In the genomic region with DNA sequence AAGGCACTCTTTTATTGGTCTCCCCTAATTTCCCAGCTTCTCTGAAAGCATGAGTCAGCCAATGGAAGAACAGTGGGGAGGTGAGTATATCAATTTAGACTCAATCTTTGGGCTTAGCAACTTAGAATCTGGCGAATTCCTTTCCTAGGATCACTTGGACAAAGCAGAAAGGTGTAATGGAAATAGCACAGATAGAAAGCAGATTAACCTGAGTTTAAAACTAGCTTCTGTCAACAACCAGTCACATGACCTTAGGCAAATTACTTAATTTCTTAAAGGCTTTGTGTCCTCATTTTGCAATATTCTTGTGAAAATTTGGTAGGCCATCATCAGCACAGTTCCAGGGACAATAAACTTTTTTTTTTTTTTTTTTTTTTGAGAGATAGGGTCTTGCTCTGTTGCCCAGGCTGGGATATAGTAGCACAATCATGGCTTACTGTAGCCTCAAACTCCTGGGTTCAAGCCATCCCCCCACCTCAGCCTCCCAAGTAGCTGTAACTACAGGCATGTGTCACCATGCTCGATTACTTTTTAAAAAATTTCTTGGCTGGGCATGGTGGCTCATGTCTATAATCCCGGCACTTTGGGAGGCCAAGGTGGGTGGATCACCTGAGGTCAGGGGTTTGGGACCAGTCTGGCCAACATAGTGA, we compare ENCODE assay signal across 16 cellular contexts. TPM values are rescaled to one million over a fixed set of nuclear protein-coding genes. Genes with fewer than 3 reads are reported as not detected.
DNase-seq lines count a peak whose midpoint lies in the region; ATAC-seq, FAIRE-seq and TF ChIP-seq lines count a peak whose summit lies in the region.
"Had no signal": no experiment of that assay in that cellular context is flagged by ENCODE, and none has a peak within 500 bp of the region (broad histone marks: within the 10 kb centered on the region; RNA-seq: fewer than 3 reads in every experiment).

No MANE protein-coding gene starts in this region.

- no peak for TF ChIP-seq RAD21 in H1 (IDR thresholded peaks at IDR 0.05 in 1 of 2, conservative IDR thresholded peaks at IDR 0.05 in 1 of 2; ENCODE audit: low read depth in 2 of 2, low read length in 2 of 2)

- TF ChIP-seq CTCF in OCI-LY3 (IDR thresholded peaks at IDR 0.05; ENCODE audit: low read depth, low read length) = no peak
- TF ChIP-seq CTCF in H1 (IDR thresholded peaks at IDR 0.05; ENCODE audit: control extremely low read depth in 1 of 3, insufficient read depth in 1 of 3, low read depth in 1 of 3, low read length in 3 of 3) = no peak

- no peaks in the 10 kb centered on the region for H3K23me2 ChIP-seq in H1 (ENCODE audit: low read depth, low read length)

- H3K23ac ChIP-seq in H1 (ENCODE audit: insufficient read length) (no peak overlapping the region), trophoblast cell (ENCODE audit: low read length) (no peak overlapping the region)

- no peak overlapping the region for H3K14ac ChIP-seq in H1 (ENCODE audit: insufficient read length)
- H3K14ac ChIP-seq in trophoblast cell (ENCODE audit: low read length) = no peak overlapping the region

- no peak for FAIRE-seq in H1 (lab: Jason Lieb, UNC)

- H3K27ac Mint-ChIP-seq in activated CD4-positive, alpha-beta T cell treated with anti-CD3 and anti-CD28 coated beads, Interleukin-2, amount 10 ng/mL, durations not matched to agents 24 days and 14 days = no peak overlapping the region

- H3K18ac ChIP-seq in H1 (ENCODE audit: extremely low read depth, low read length) (no peak overlapping the region), trophoblast cell (ENCODE audit: low read length) (no peak overlapping the region)

- H2AFZ ChIP-seq in OCI-LY3 (ENCODE audit: low read depth, low read length) = no peak overlapping the region
- H2AFZ ChIP-seq in H1 (ENCODE audit: low read length) = peak overlapping the region; percentile 70; the same call in 1 of the 2 replicates
- no peak overlapping the region for H2AFZ ChIP-seq in trophoblast cell (ENCODE audit: insufficient read depth, low read length, poor library complexity)

- no peak overlapping the region; the same call in 1 of the 2 replicates for H4K8ac ChIP-seq in H1 (ENCODE audit: extremely low read depth, insufficient read depth, low read length)
- no peak overlapping the region for H4K8ac ChIP-seq in trophoblast cell (ENCODE audit: low read depth, low read length)

- H3K4me1 ChIP-seq in OCI-LY3 (ENCODE audit: low read length) (peaks cover 30% of the 10 kb centered on the region), H1 (replicated peaks in 1 of 4; ENCODE audit: control insufficient read depth in 3 of 4, insufficient read depth in 4 of 4, low read length in 3 of 4) (no peaks in the 10 kb centered on the region), trophoblast cell (ENCODE audit: control insufficient read depth in 1 of 2, insufficient read depth in 2 of 2, low read length in 2 of 2) (no peaks in the 10 kb centered on the region)

- H3K79me2 ChIP-seq in OCI-LY3 (ENCODE audit: low read length) (no peaks in the 10 kb centered on the region), H1 (ENCODE audit: control insufficient read depth in 1 of 2, insufficient read depth in 2 of 2, low read length in 2 of 2) (no peaks in the 10 kb centered on the region), trophoblast cell (ENCODE audit: control insufficient read depth, insufficient read depth, low read length, poor library complexity) (no peaks in the 10 kb centered on the region)

- H3K27ac ChIP-seq in OCI-LY3 (ENCODE audit: low read length) (no peak overlapping the region), H1 (ENCODE audit: low read depth, low read length) (no peak overlapping the region), trophoblast cell (ENCODE audit: low read depth, low read length) (no peak overlapping the region)
- H3K27ac ChIP-seq: esophagus muscularis mucosa had no signal

- POLR2A ChIA-PET in H1 (lab: Charles Lee; ENCODE audit: partially characterized antibody) = no interaction called here

- H2BK5ac ChIP-seq in H1 (ENCODE audit: low read depth, low read length) (no peak overlapping the region), trophoblast cell (ENCODE audit: low read depth, low read length, poor library complexity) (no peak overlapping the region)

- peak overlapping the region; percentile 82 for H3K4me3 Mint-ChIP-seq in activated CD4-positive, alpha-beta T cell treated with anti-CD3 and anti-CD28 coated beads, Interleukin-2, amount 10 ng/mL, durations not matched to agents 24 days and 14 days

- H3K4me3 ChIP-seq in OCI-LY3 (ENCODE audit: low read length) = no peak overlapping the region
- H3K4me3 ChIP-seq in H1 (ENCODE audit: extremely low read depth in 1 of 4, insufficient read depth in 2 of 4, low read depth in 3 of 4, low read length in 4 of 4) = no peak overlapping the region
- no peak overlapping the region for H3K4me3 ChIP-seq in trophoblast cell (ENCODE audit: low read depth, low read length)

- CTCF ChIA-PET in H1 (lab: Charles Lee; ENCODE audit: partially characterized antibody) = interaction anchor here (0.6 to 1.6 kb wide), 5 partner anchors 11 to 40 kb away, joined by 3 to 6 read pairs (median 3); no protein-coding TSS in a partner anchor

- H2AK5ac ChIP-seq in H1 (ENCODE audit: low read depth, low read length) (no peak overlapping the region), trophoblast cell (ENCODE audit: low read length) (no peak overlapping the region)

- intact Hi-C loops in activated CD4-positive, alpha-beta T cell treated with anti-CD3 and anti-CD28 coated beads, Interleukin-2, amount 10 ng/mL, durations not matched to agents 24 days and 14 days (cut with micrococcal nuclease) = loop anchor here (2.0 to 5.0 kb wide), 2 partner anchors 41 to 119 kb away; partner anchors contain the start of gene PCF11

- peaks cover 3% of the 10 kb centered on the region for H3K27me3 Mint-ChIP-seq in activated CD4-positive, alpha-beta T cell treated with anti-CD3 and anti-CD28 coated beads, Interleukin-2, amount 10 ng/mL, durations not matched to agents 24 days and 14 days

- H4K20me1 ChIP-seq in OCI-LY3 (ENCODE audit: insufficient read depth, low read length) = no peaks in the 10 kb centered on the region
- H4K20me1 ChIP-seq in H1 (replicated peaks in 1 of 2; ENCODE audit: control insufficient read depth in 1 of 2, insufficient read depth in 2 of 2, low read length in 2 of 2) = no peaks in the 10 kb centered on the region

- no peaks in the 10 kb centered on the region for H3K79me1 ChIP-seq in H1 (ENCODE audit: low read depth, low read length)
- no peaks in the 10 kb centered on the region for H3K79me1 ChIP-seq in trophoblast cell (ENCODE audit: low read length)

- TF ChIP-seq POLR2A in H1 (IDR thresholded peaks at IDR 0.05; ENCODE audit: control extremely low read depth in 1 of 2, low read depth in 2 of 2, low read length in 2 of 2) = no peak

- no peak overlapping the region for H4K12ac ChIP-seq in trophoblast cell (ENCODE audit: low read depth, low read length)

- H3K36me3 Mint-ChIP-seq in activated CD4-positive, alpha-beta T cell treated with anti-CD3 and anti-CD28 coated beads, Interleukin-2, amount 10 ng/mL, durations not matched to agents 24 days and 14 days (ENCODE audit: low read depth) = no peaks in the 10 kb centered on the region

- H4K5ac ChIP-seq in H1 (ENCODE audit: insufficient read length, low read depth, low read length) = no peak overlapping the region

- H3K4ac ChIP-seq in H1 (replicated peaks; ENCODE audit: insufficient read length, low read depth, low read length) (no peak overlapping the region), trophoblast cell (ENCODE audit: low read depth, low read length) (no peak overlapping the region)

- no peak overlapping the region for H3K56ac ChIP-seq in H1 (replicated peaks; ENCODE audit: insufficient read length, low read depth, low read length)

- no peaks in the 10 kb centered on the region for H3K27me3 ChIP-seq in OCI-LY3 (ENCODE audit: low read depth, low read length)
- H3K27me3 ChIP-seq in H1 (replicated peaks in 1 of 4; ENCODE audit: control insufficient read depth in 3 of 4, extremely low read depth in 1 of 4, insufficient read depth in 3 of 4, low read length in 3 of 4) = no peaks in the 10 kb centered on the region
- H3K27me3 ChIP-seq in trophoblast cell (ENCODE audit: insufficient read depth, low read length) = no peaks in the 10 kb centered on the region
- H3K27me3 ChIP-seq: esophagus muscularis mucosa, Peyer's patch, transverse colon had no signal

- H4K91ac ChIP-seq in H1 (replicated peaks; ENCODE audit: insufficient read length, low read length) = no peak overlapping the region
- H4K91ac ChIP-seq in trophoblast cell (ENCODE audit: low read depth, low read length) = peak overlapping the region; percentile 14

- H3K9ac ChIP-seq in OCI-LY3 (ENCODE audit: low read length) (no peak overlapping the region), H1 (replicated peaks in 1 of 4; ENCODE audit: extremely low read depth in 1 of 4, low read depth in 3 of 4, low read length in 3 of 4) (no peak overlapping the region), trophoblast cell (ENCODE audit: low read length) (no peak overlapping the region)

- DNase-seq in activated CD4-positive, alpha-beta T cell treated with anti-CD3 and anti-CD28 coated beads, Interleukin-2, amount 10 ng/mL, durations not matched to agents 24 days and 14 days = no peak
- no peak for DNase-seq in activated CD4-positive, alpha-beta T cell treated with anti-CD3 and anti-CD28 coated beads, Interleukin-2, amount 50 U/mL, for 1 hour
- DNase-seq in H1 (ENCODE audit: low read depth in 1 of 2, low spot score in 2 of 2) = no peak
- DNase-seq in trophoblast cell = no peak
- DNase-seq in NCI-H2107 treated with DMSO at 0.1 percent for 48 hours (lab: John Stamatoyannopoulos, UW; ENCODE audit: unreplicated experiment) = no peak
- DNase-seq: activated CD4-positive, alpha-beta T cell treated with anti-CD3 and anti-CD28 coated beads for 1 hour; hypothalamus; left ventricle myocardium superior; NCI-H446 treated with DMSO at 0.1 percent for 48 hours; occipital lobe; Peyer's patch had no signal

- H3K4me2 ChIP-seq in OCI-LY3 (ENCODE audit: low read length) (peak overlapping the region; percentile 49), H1 (ENCODE audit: insufficient read depth in 1 of 2, low read depth in 2 of 2, low read length in 2 of 2) (no peak overlapping the region), trophoblast cell (ENCODE audit: low read length) (no peak overlapping the region)

- no peak overlapping the region for H2BK15ac ChIP-seq in H1 (ENCODE audit: low read length)

- peaks cover 22% of the 10 kb centered on the region for H3K4me1 Mint-ChIP-seq in activated CD4-positive, alpha-beta T cell treated with anti-CD3 and anti-CD28 coated beads, Interleukin-2, amount 10 ng/mL, durations not matched to agents 24 days and 14 days

- H3K9me3 Mint-ChIP-seq in activated CD4-positive, alpha-beta T cell treated with anti-CD3 and anti-CD28 coated beads, Interleukin-2, amount 10 ng/mL, durations not matched to agents 24 days and 14 days = no peaks in the 10 kb centered on the region

- ATAC-seq in GM21447 (IDR thresholded peaks at IDR 0.05; ENCODE audit: unreplicated experiment) = no peak
- no peak for ATAC-seq in GM21367 (IDR thresholded peaks at IDR 0.05; ENCODE audit: unreplicated experiment)
- ATAC-seq: left ventricle myocardium superior had no signal

- H3K9me3 ChIP-seq in OCI-LY3 (ENCODE audit: insufficient read depth, low read length) (no peaks in the 10 kb centered on the region), H1 (ENCODE audit: insufficient read depth in 2 of 2, low read depth in 1 of 2, low read length in 1 of 2) (no peaks in the 10 kb centered on the region), trophoblast cell (ENCODE audit: insufficient read depth, low read depth, low read length) (no peaks in the 10 kb centered on the region)
- H3K9me3 ChIP-seq: esophagus muscularis mucosa, Peyer's patch, transverse colon had no signal

- no peak overlapping the region for H2BK20ac ChIP-seq in H1 (ENCODE audit: low read length)

- TF ChIP-seq EP300 in H1 (IDR thresholded peaks at IDR 0.05; ENCODE audit: borderline replicate concordance in 1 of 2, low read depth in 2 of 2, low read length in 2 of 2) = no peak

- WGBS in H1 (ENCODE audit: extremely low coverage in 1 of 2, insufficient coverage in 1 of 2, insufficient read length in 1 of 2, insufficient replicate concordance in 2 of 2, low coverage in 1 of 2, low lambda C conversion rate in 2 of 2, missing lambda C conversion rate in 1 of 2), 2 experiments = 88% methylated on average over 3 of the region's 3 CpGs; no CpG with 5 or more reads in 1 of the 2 experiments
- WGBS in trophoblast cell (ENCODE audit: extremely low coverage, insufficient coverage, insufficient read length) = no CpG with 5 or more reads among the region's 3 CpGs

- H2BK12ac ChIP-seq in H1 (ENCODE audit: low read depth, low read length) = no peak overlapping the region
- peak overlapping the region; percentile 31 for H2BK12ac ChIP-seq in trophoblast cell (ENCODE audit: low read length)

- H3K36me3 ChIP-seq in OCI-LY3 (replicated peaks; ENCODE audit: low read depth, low read length) = no peaks in the 10 kb centered on the region
- no peaks in the 10 kb centered on the region for H3K36me3 ChIP-seq in H1 (ENCODE audit: control insufficient read depth in 2 of 4, insufficient read depth in 4 of 4, low read length in 3 of 4)
- no peaks in the 10 kb centered on the region for H3K36me3 ChIP-seq in trophoblast cell (ENCODE audit: control insufficient read depth in 1 of 2, insufficient read depth in 2 of 2, low read length in 2 of 2)
- H3K36me3 ChIP-seq: esophagus muscularis mucosa, Peyer's patch, transverse colon had no signal

- H2BK120ac ChIP-seq in H1 (replicated peaks; ENCODE audit: low read depth, low read length) (no peak overlapping the region), trophoblast cell (ENCODE audit: insufficient read depth, low read length, poor library complexity) (no peak overlapping the region)

RNA-seq across cellular contexts. Expression of gene PCF11, which starts 40.8 kb away (rescaled TPM):
- total RNA-seq in activated CD4-positive, alpha-beta T cell treated with anti-CD3 and anti-CD28 coated beads, Interleukin-2, amount 10 ng/mL, durations not matched to agents 24 days and 14 days = 61.0 and 65.1 TPM in 2 replicates
- total RNA-seq in H1 (2021; fragmentation: NEBNext Ultra II Directional; extraction: Animal tissue kit (Norgen Biotek cat#: 25700)) = 47.1 and 47.7 TPM in 2 replicates
- polyA plus RNA-seq in H1 (2011; rRNA removed) = 23.5 and 25.1 TPM in 2 replicates
- polyA plus RNA-seq in H1 (2011; cell fraction: cytosol; rRNA removed) = 31.6 TPM
- 38.4 TPM for polyA plus RNA-seq in H1 (2011; cell fraction: nucleus; rRNA removed)
- 20.0 to 34.0 TPM (median 22.5 TPM) in 4 replicates for polyA plus RNA-seq in H1 (2012, experiment 1 of 2)
- polyA plus RNA-seq in H1 (2012, experiment 2 of 2) = 5.5 TPM
- polyA plus RNA-seq in H1 (2013, experiment 1 of 2) = 33.1 TPM
- 30.0 TPM for polyA plus RNA-seq in H1 (2013, experiment 2 of 2)
- polyA minus RNA-seq in H1 (2011; rRNA and poly(A)+ RNA removed) = 41.3 and 54.2 TPM in 2 replicates
- polyA minus RNA-seq in H1 (2011; cell fraction: cytosol; rRNA and poly(A)+ RNA removed) = 21.1 TPM
- 111 TPM for polyA minus RNA-seq in H1 (2011; cell fraction: nucleus; rRNA and poly(A)+ RNA removed)
- 39.4 and 45.2 TPM in 2 replicates for polyA plus RNA-seq in trophoblast cell (2013)

RNA-seq across cellular contexts. Expression of gene RAB30, which starts 44.4 kb away (rescaled TPM):
- 13.6 and 15.4 TPM in 2 replicates for total RNA-seq in activated CD4-positive, alpha-beta T cell treated with anti-CD3 and anti-CD28 coated beads, Interleukin-2, amount 10 ng/mL, durations not matched to agents 24 days and 14 days
- 9.2 and 11.7 TPM in 2 replicates for total RNA-seq in H1 (2021; fragmentation: NEBNext Ultra II Directional; extraction: Animal tissue kit (Norgen Biotek cat#: 25700))
- polyA plus RNA-seq in H1 (2011; rRNA removed) = 1.2 and 1.6 TPM in 2 replicates
- polyA plus RNA-seq in H1 (2011; cell fraction: cytosol; rRNA removed) = 2.0 TPM
- polyA plus RNA-seq in H1 (2011; cell fraction: nucleus; rRNA removed) = 1.5 TPM
- polyA plus RNA-seq in H1 (2012, experiment 1 of 2) = 4.1 to 7.9 TPM (median 5.5 TPM) in 4 replicates
- 0.75 TPM for polyA plus RNA-seq in H1 (2012, experiment 2 of 2)
- 2.7 TPM for polyA plus RNA-seq in H1 (2013, experiment 1 of 2)
- 3.4 TPM for polyA plus RNA-seq in H1 (2013, experiment 2 of 2)
- polyA minus RNA-seq in H1 (2011; rRNA and poly(A)+ RNA removed) = 8.8 and 9.6 TPM in 2 replicates
- 3.0 TPM for polyA minus RNA-seq in H1 (2011; cell fraction: cytosol; rRNA and poly(A)+ RNA removed)
- 7.0 TPM for polyA minus RNA-seq in H1 (2011; cell fraction: nucleus; rRNA and poly(A)+ RNA removed)
- polyA plus RNA-seq in trophoblast cell (2013) = 4.2 and 4.3 TPM in 2 replicates
